Comparison of ENCODE assay signal across 8 cellular contexts in the genomic region with DNA sequence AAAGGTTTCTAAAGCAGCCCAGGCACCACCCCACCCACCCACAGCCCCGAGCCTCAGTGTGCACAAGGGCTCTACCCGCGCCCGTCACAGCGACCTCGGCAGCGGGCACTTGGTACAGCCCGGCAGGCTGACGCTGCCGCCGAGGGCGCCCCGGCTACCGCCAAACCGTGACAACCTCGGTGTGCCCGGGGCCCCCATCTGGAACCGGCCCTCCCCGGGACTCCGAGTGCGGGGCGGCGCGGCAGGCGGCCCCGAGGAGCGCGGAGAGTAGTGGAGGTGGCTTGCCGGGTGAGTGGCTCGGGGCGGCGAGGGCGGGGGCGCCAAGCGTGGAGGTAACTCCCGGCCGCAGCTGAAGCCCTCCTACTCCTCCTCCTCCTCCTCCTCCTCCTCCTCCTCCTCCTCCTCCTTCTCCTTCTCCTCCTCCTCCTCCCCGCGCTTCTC. TPM values are rescaled to one million over a fixed set of nuclear protein-coding genes. Genes with fewer than 3 reads are reported as not detected.
DNase-seq lines count a peak whose midpoint lies in the region; ATAC-seq and TF ChIP-seq lines count a peak whose summit lies in the region.

TSS of gene ISM1 (plus strand) at position 418 of the 441 bp plus-strand sequence. CDS start 503 bp downstream, outside the sequence.

- no peak for TF ChIP-seq RAD21 in liver (IDR thresholded peaks at IDR 0.05)

- H3K9me3 ChIP-seq in AG04450 (ENCODE audit: control insufficient read depth, insufficient read depth, low read length) (peaks cover 9% of the 10 kb centered on the region; the same call in 1 of the 2 replicates), mammary epithelial cell (replicated peaks; ENCODE audit: insufficient read depth, low read length) (no peaks in the 10 kb centered on the region), liver (ENCODE audit: control insufficient read depth in 4 of 4, low read length in 3 of 4) (no peaks in the 10 kb centered on the region)

- no peaks in the 10 kb centered on the region for H3K79me2 ChIP-seq in mammary epithelial cell (ENCODE audit: insufficient read depth, low read length)

- no peak for TF ChIP-seq CTCF in AG04450 (IDR thresholded peaks at IDR 0.05; ENCODE audit: low read depth, low read length)
- TF ChIP-seq CTCF in mammary epithelial cell (conservative IDR thresholded peaks at IDR 0.05 in 1 of 2, IDR thresholded peaks at IDR 0.05 in 1 of 2; ENCODE audit: extremely low read depth in 1 of 2, insufficient read depth in 1 of 2, low read depth in 1 of 2, low read length in 2 of 2): no peak
- TF ChIP-seq CTCF in liver (IDR thresholded peaks at IDR 0.05; ENCODE audit: low read depth, low read length, missing input control): no peak

- in situ Hi-C loops in mammary epithelial cell (cut with MboI; ENCODE audit: low sequenced_read_pairs in 2 of 2): no loop called here

- dilution Hi-C loops in mammary epithelial cell (cut with HindIII; ENCODE audit: low sequenced_read_pairs): no loop called here

- H3K4me1 ChIP-seq in mammary epithelial cell (ENCODE audit: insufficient read depth, low read length): peaks cover 19% of the 10 kb centered on the region
- H3K4me1 ChIP-seq in liver (ENCODE audit: control insufficient read depth in 4 of 4, insufficient read depth in 4 of 4, low read length in 3 of 4): peaks cover 7 to 36% (median 29%) of the 10 kb centered on the region in 4 donors

- CTCF ChIA-PET in AG04450 (lab: Charles Lee): interaction anchor here (0.9 to 1.4 kb wide), 2 partner anchors 102 to 567 kb away, joined by 3 read pairs; no protein-coding TSS in a partner anchor
- CTCF ChIA-PET in mammary epithelial cell (lab: Charles Lee; ENCODE audit: low non-redundant PET): no interaction called here

- H3K27me3 ChIP-seq in AG04450 (ENCODE audit: control insufficient read depth, insufficient read depth, low read length): peaks cover 48% of the 10 kb centered on the region
- no peaks in the 10 kb centered on the region for H3K27me3 ChIP-seq in mammary epithelial cell (ENCODE audit: insufficient read depth, low read length)
- no peaks in the 10 kb centered on the region for H3K27me3 ChIP-seq in liver (ENCODE audit: control insufficient read depth in 4 of 4, insufficient read depth in 4 of 4, low read length in 3 of 4)

- BruUV-seq in mammary epithelial cell (replicated peaks; lab: Mats Ljungman, UMichigan): no TSS peak

- H3K36me3 ChIP-seq in mammary epithelial cell (ENCODE audit: insufficient read depth, low read length) (no peaks in the 10 kb centered on the region), liver (ENCODE audit: control insufficient read depth in 4 of 4, insufficient read depth in 3 of 4, low read depth in 1 of 4, low read length in 3 of 4) (no peaks in the 10 kb centered on the region)

- intact Hi-C loops in mammary epithelial cell (cut with micrococcal nuclease): loop anchor here (1.0 to 5.0 kb wide), 4 partner anchors 10 to 81 kb away; no protein-coding TSS in a partner anchor

- 1% methylated on average over 15 of the region's 39 CpGs for WGBS in mammary epithelial cell (ENCODE audit: low coverage, missing lambda C conversion rate)
- under 1% methylated on average over 37 of the region's 39 CpGs for WGBS in liver

- no peak within 1 kb of the TSS for H3K27ac ChIP-seq in AG04450 (ENCODE audit: low read depth, low read length)
- H3K27ac ChIP-seq in mammary epithelial cell (ENCODE audit: insufficient read depth, low read depth, low read length): no peak within 1 kb of the TSS
- peak within 1 kb of the TSS; percentile 54 to 87 for H3K27ac ChIP-seq in liver (ENCODE audit: low read depth in 1 of 2, low read length in 2 of 2)

- ATAC-seq in GM21528 (IDR thresholded peaks at IDR 0.05; ENCODE audit: low FRiP score, unreplicated experiment): peak; percentile 22

- peak within 1 kb of the TSS; percentile 43 for H3K4me3 ChIP-seq in AG04450 (ENCODE audit: low read depth, low read length)
- H3K4me3 ChIP-seq in mammary epithelial cell (replicated peaks in 1 of 3; ENCODE audit: insufficient read depth in 1 of 3, low read depth in 2 of 3, low read length in 3 of 3): peak within 1 kb of the TSS; percentile 50 to 64 (median 61)
- peak within 1 kb of the TSS; percentile 55 to 92 (median 68) for H3K4me3 ChIP-seq in liver (ENCODE audit: low read depth in 1 of 3, low read length in 3 of 3)

- no peak for DNase-seq in AG04450 (ENCODE audit: low read depth, low spot score)
- DNase-seq in SW480 (ENCODE audit: low spot score): peak; percentile 59
- DNase-seq in mammary epithelial cell: peak; percentile 29
- peak; percentile 14 to 15 for DNase-seq in stimulated activated CD8-positive, alpha-beta memory T cell treated with anti-CD3 and anti-CD28 coated beads, Interleukin-2, amount 100 ng/mL, for 48 hours (ENCODE audit: low read depth in 2 of 2)
- no peak for DNase-seq in NCI-H1048 (lab: John Stamatoyannopoulos, UW)
- no peak for DNase-seq in kidney glomerular epithelial cell (lab: John Stamatoyannopoulos, UW)

- peak within 1 kb of the TSS; percentile 95 for H2AFZ ChIP-seq in mammary epithelial cell (ENCODE audit: low read depth, low read length)

- POLR2A ChIA-PET in AG04450 (lab: Yijun Ruan, JAX): no interaction called here

- peak within 1 kb of the TSS; percentile 98 for H3K4me2 ChIP-seq in mammary epithelial cell (ENCODE audit: insufficient read depth, low read depth, low read length)

- no peaks in the 10 kb centered on the region for H4K20me1 ChIP-seq in mammary epithelial cell (ENCODE audit: insufficient read depth, low read length)

- H3K9ac ChIP-seq in mammary epithelial cell (ENCODE audit: insufficient read depth, low read length) (no peak within 1 kb of the TSS), liver (ENCODE audit: low read depth in 1 of 2, low read length in 2 of 2) (no peak within 1 kb of the TSS)

TF ChIP-seq in liver, 16 proteins besides CTCF, POLR2A, EP300 and RAD21:
- TF ChIP-seq ATF3 (IDR thresholded peaks at IDR 0.05): no peak
- peak; percentile 1 for TF ChIP-seq YY1 (IDR thresholded peaks at IDR 0.05)

RNA-seq across cellular contexts. Expression of gene ISM1, which starts in this region (rescaled TPM):
- polyA plus RNA-seq in AG04450 (2011; rRNA removed) (not detected in 2 replicates), mammary epithelial cell (1.7 TPM), liver (1 to 10 TPM in 1 of 2 donors, under 1 TPM in 1; 0.82 to 1.2 TPM)
- polyA minus RNA-seq in AG04450 (2011; rRNA and poly(A)+ RNA removed): not detected in 2 replicates
- total RNA-seq in mammary epithelial cell (1 to 10 TPM in 1 of 2 donors, under 1 TPM in 1; 0.33 to 3.7 TPM), liver (1 to 10 TPM in 1 of 2 donors, not detected in 1; 6.4 TPM)
- 0.57 TPM for polyA minus RNA-seq in mammary epithelial cell

Comparison
In these comparisons a context has a peak if more than half of its experiments do, and no peak if none do; other contexts are left out.
1. DNase-seq: peak in SW480 (single experiment), mammary epithelial cell (single experiment) and stimulated activated CD8-positive, alpha-beta memory T cell treated with anti-CD3 and anti-CD28 coated beads, Interleukin-2, amount 100 ng/mL, for 48 hours (2 of 2); none in AG04450 (single experiment), NCI-H1048 (single experiment) and kidney glomerular epithelial cell (single experiment).
2. H3K27ac ChIP-seq: peak in liver (2 of 2); none in AG04450 (single experiment) and mammary epithelial cell (single experiment).
3. Peak in every context shown above with its lines, with median percentiles within 50 percentile points of each other: H3K4me3 ChIP-seq.